In genomic region chr11:18698341-18699268, GRCh38 we compare ENCODE assay signal across 8 cellular contexts. TPM values are rescaled to one million over a fixed set of nuclear protein-coding genes. Genes with fewer than 3 reads are reported as not detected.
DNase-seq lines count a peak whose midpoint lies in the region; ATAC-seq and TF ChIP-seq lines count a peak whose summit lies in the region.

Gene TMEM86A, plus strand, starts transcription at chr11:18698779. Its CDS starts 108 bp downstream, at chr11:18698887.

- no peaks in the 10 kb centered on the region for H3K27me3 Mint-ChIP-seq in chondrocyte (ENCODE audit: low read depth)

- H3K4me1 Mint-ChIP-seq in chondrocyte (ENCODE audit: low read depth), result peaks cover 16% of the 10 kb centered on the region

- TF ChIP-seq CTCF in AG04450 (IDR thresholded peaks at IDR 0.05; ENCODE audit: low read depth, low read length), result no peak
- TF ChIP-seq CTCF in chondrocyte (IDR thresholded peaks at IDR 0.05), result peak; percentile 39

- H3K9me3 ChIP-seq in AG04450 (ENCODE audit: control insufficient read depth, insufficient read depth, low read length), result no peaks in the 10 kb centered on the region; the same call in 1 of the 2 replicates

- H3K9me3 Mint-ChIP-seq in chondrocyte (ENCODE audit: low read depth), result no peaks in the 10 kb centered on the region

- ATAC-seq in GM18909 (IDR thresholded peaks at IDR 0.05; ENCODE audit: poor library complexity, unreplicated experiment) (peak; percentile 95), HG03196 (IDR thresholded peaks at IDR 0.05; ENCODE audit: unreplicated experiment) (peak; percentile 82)

- DNase-seq in AG04450 (ENCODE audit: low read depth, low spot score) (no peak), NCI-H446 treated with DMSO at 0.1 percent for 48 hours (lab: John Stamatoyannopoulos, UW) (peak; percentile 55), chondrocyte (ENCODE audit: low spot score) (peak; percentile 94), kidney glomerular epithelial cell (lab: John Stamatoyannopoulos, UW) (peak; percentile 77)
- peak; percentile 89 to 90 for DNase-seq in activated CD4-positive, alpha-beta T cell treated with anti-CD3 and anti-CD28 coated beads for 4 hours
- DNase-seq in stimulated activated CD4-positive, alpha-beta T cell treated with anti-CD3 and anti-CD28 coated beads, Interleukin-15, amount 100 ng/mL, for 24 hours, result peak; percentile 94

- peak within 1 kb of the TSS; percentile 68 for H3K4me3 Mint-ChIP-seq in chondrocyte (ENCODE audit: unreplicated experiment)

- CTCF ChIA-PET in AG04450 (lab: Charles Lee), result interaction anchor here (0.6 to 2.6 kb wide), 3 partner anchors 24 to 520 kb away, joined by 3 to 13 read pairs (median 4); no protein-coding TSS in a partner anchor

- H3K27me3 ChIP-seq in AG04450 (ENCODE audit: control insufficient read depth, insufficient read depth, low read length), result peaks cover 17% of the 10 kb centered on the region

- no peak within 1 kb of the TSS for H3K27ac ChIP-seq in AG04450 (ENCODE audit: low read depth, low read length)

- POLR2A ChIA-PET in AG04450 (lab: Yijun Ruan, JAX), result interaction anchor here (1.0 kb wide), 1 partner anchor 64 kb away, joined by 5 read pairs; the partner anchor contains the start of gene SPTY2D1

- H3K36me3 Mint-ChIP-seq in chondrocyte (ENCODE audit: low read depth), result peaks cover 3% of the 10 kb centered on the region

- no peak within 1 kb of the TSS for H3K27ac Mint-ChIP-seq in chondrocyte (ENCODE audit: unreplicated experiment)

- H3K4me3 ChIP-seq in AG04450 (ENCODE audit: low read depth, low read length), result peak within 1 kb of the TSS; percentile 62

RNA-seq across cellular contexts. Expression of gene TMEM86A, which starts in this region (rescaled TPM):
- 0.36 and 0.47 TPM in 2 replicates for polyA plus RNA-seq in AG04450 (2011; rRNA removed)
- 0.92 and 2.3 TPM in 2 replicates for polyA minus RNA-seq in AG04450 (2011; rRNA and poly(A)+ RNA removed)
- 3.1 to 3.6 TPM (median 3.5 TPM) in 3 replicates for total RNA-seq in chondrocyte
